2 cellular contexts compared by ENCODE assay signal in the genomic region with DNA sequence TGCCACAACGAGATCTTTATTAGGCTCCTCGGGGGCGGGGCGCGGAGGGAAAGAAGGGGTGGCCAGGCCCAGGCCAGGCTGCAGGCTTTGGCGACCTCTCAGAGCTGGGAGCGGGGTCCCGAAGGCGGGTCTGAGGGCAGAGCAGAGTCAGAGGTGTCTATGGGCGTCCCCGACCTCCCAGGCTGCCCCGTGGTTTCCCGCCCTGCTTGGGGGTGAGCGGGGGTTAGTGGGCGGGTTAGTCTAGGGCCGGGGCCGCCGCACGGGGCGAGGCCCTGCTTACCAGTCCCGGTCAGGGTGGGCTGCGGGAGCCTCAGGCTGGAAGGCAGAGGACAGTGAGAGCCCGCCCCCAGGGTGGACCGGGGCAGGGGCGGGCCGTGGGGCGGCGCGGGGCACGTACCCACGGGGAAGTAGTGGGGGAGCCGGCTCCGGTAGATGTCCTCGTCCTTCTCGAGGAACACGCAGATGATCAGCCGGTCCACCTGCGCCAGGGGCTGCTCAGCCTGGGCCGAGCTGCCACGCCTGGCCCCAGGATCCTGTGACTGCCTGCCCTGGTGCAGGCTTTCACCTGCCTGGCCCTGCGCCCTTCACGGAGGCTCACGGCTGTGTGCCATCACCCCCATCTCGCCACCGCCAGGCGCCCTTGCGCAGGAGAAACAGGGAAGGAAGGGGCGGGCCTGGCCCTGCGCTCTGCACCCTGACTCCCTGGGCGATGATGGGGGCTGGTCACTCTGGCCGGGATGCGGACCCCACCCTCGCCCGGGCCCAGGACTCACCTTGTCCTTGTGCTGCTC.
TF ChIP-seq lines count a peak whose summit lies in the region.

No MANE protein-coding gene starts in this region.

TF ChIP-seq in IMR-90, 13 proteins besides CTCF, POLR2A, EP300 and RAD21:
- TF ChIP-seq CEBPB (IDR thresholded peaks at IDR 0.05; ENCODE audit: low read depth, low read length), result no peak
- TF ChIP-seq MAZ (IDR thresholded peaks at IDR 0.05; ENCODE audit: borderline replicate concordance, low read depth, low read length), result no peak
- no peak for TF ChIP-seq BHLHE40 (IDR thresholded peaks at IDR 0.05; ENCODE audit: low read depth, low read length)
- no peak for TF ChIP-seq NFE2L2 (IDR thresholded peaks at IDR 0.05; ENCODE audit: low read depth, low read length)
- no peak for TF ChIP-seq MAFK (IDR thresholded peaks at IDR 0.05; ENCODE audit: low read depth, low read length)

TF ChIP-seq in H1, 55 proteins besides CTCF, POLR2A, EP300 and RAD21:
- TF ChIP-seq, protein P1, sequence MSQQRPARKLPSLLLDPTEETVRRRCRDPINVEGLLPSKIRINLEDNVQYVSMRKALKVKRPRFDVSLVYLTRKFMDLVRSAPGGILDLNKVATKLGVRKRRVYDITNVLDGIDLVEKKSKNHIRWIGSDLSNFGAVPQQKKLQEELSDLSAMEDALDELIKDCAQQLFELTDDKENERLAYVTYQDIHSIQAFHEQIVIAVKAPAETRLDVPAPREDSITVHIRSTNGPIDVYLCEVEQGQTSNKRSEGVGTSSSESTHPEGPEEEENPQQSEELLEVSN (IDR thresholded peaks at IDR 0.05), result peak; percentile 32; the same call in 1 of the 2 replicates
- TF ChIP-seq, protein P2, sequence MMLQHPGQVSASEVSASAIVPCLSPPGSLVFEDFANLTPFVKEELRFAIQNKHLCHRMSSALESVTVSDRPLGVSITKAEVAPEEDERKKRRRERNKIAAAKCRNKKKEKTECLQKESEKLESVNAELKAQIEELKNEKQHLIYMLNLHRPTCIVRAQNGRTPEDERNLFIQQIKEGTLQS (IDR thresholded peaks at IDR 0.05; ENCODE audit: insufficient read depth, low read depth, low read length), result no peak
- TF ChIP-seq GABPA (IDR thresholded peaks at IDR 0.05; ENCODE audit: borderline replicate concordance, insufficient read depth, low read length) (peak; percentile 36; the same call in 1 of the 2 replicates), TAF1 (IDR thresholded peaks at IDR 0.05; ENCODE audit: low read depth, low read length) (0 out of 2 replicates have a peak, but pooled peaks have one; percentile 23)
- TF ChIP-seq, protein P3, sequence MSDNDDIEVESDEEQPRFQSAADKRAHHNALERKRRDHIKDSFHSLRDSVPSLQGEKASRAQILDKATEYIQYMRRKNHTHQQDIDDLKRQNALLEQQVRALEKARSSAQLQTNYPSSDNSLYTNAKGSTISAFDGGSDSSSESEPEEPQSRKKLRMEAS (IDR thresholded peaks at IDR 0.05), result peak; percentile 21
